ENCODE assay signal across 19 cellular contexts in genomic region chr2:15979051-15979758, GRCh38. TPM values are rescaled to one million over a fixed set of nuclear protein-coding genes. Genes with fewer than 3 reads are reported as not detected.
DNase-seq lines count a peak whose midpoint lies in the region; ATAC-seq and TF ChIP-seq lines count a peak whose summit lies in the region.
"Had no signal": no experiment of that assay in that cellular context is flagged by ENCODE, and none has a peak within 500 bp of the region (broad histone marks: within the 10 kb centered on the region; RNA-seq: fewer than 3 reads in every experiment).

No MANE protein-coding gene starts in this region.

- DNase-seq in BE2C, result peak; percentile 98
- no peak for DNase-seq in NT2/D1 (ENCODE audit: low read depth, low spot score)
- peak; percentile 47 for DNase-seq in endodermal cell
- no peak for DNase-seq in neural crest cell (ENCODE audit: low read depth, low spot score)
- no peak for DNase-seq in activated T-cell treated with anti-CD3 and anti-CD28 coated beads, Interleukin-2, amount 50 U/mL, for 24 hours
- DNase-seq in left colon, result no peak
- no peak for DNase-seq in posterior vena cava (ENCODE audit: low spot score)
- no peak for DNase-seq in mesothelial cell of epicardium (ENCODE audit: low spot score in 2 of 2, unreplicated experiment in 2 of 2)
- DNase-seq: AML-193; CD4-positive, alpha-beta memory T cell; DMS79 treated with DMSO at 0.1 percent for 48 hours; GF-D8; HCEC 1CT had no signal

- H3K9me3 Mint-ChIP-seq in endodermal cell, result no peaks in the 10 kb centered on the region
- H3K9me3 Mint-ChIP-seq in neural crest cell, result no peaks in the 10 kb centered on the region
- H3K9me3 Mint-ChIP-seq in activated T-cell treated with anti-CD3 and anti-CD28 coated beads, Interleukin-2, amount 50 U/mL, for 24 hours, result no peaks in the 10 kb centered on the region
- no peaks in the 10 kb centered on the region for H3K9me3 Mint-ChIP-seq in mesothelial cell of epicardium
- H3K9me3 Mint-ChIP-seq: CD14-positive monocyte had no signal

- H3K27ac ChIP-seq in endodermal cell (ENCODE audit: low read depth, low read length), result no peak overlapping the region
- H3K27ac ChIP-seq: 22Rv1, A549, BLaER1 had no signal

- H3K27me3 Mint-ChIP-seq in endodermal cell (ENCODE audit: insufficient read depth) (no peaks in the 10 kb centered on the region), neural crest cell (ENCODE audit: low read depth) (no peaks in the 10 kb centered on the region), mesothelial cell of epicardium (ENCODE audit: low read depth) (no peaks in the 10 kb centered on the region)
- H3K27me3 Mint-ChIP-seq in activated T-cell treated with anti-CD3 and anti-CD28 coated beads, Interleukin-2, amount 50 U/mL, for 24 hours, result no peaks in the 10 kb centered on the region
- H3K27me3 Mint-ChIP-seq: CD4-positive, alpha-beta memory T cell had no signal

- H3K4me3 ChIP-seq in BE2C (ENCODE audit: low read depth, low read length), result no peak overlapping the region
- H3K4me3 ChIP-seq in NT2/D1 (ENCODE audit: insufficient read length, low read depth), result no peak overlapping the region
- H3K4me3 ChIP-seq in endodermal cell (ENCODE audit: low read length), result no peak overlapping the region
- H3K4me3 ChIP-seq: A549, BLaER1 had no signal

- H3K27me3 ChIP-seq in BE2C (no peaks in the 10 kb centered on the region; the same call in 1 of the 2 replicates), NT2/D1 (ENCODE audit: insufficient read depth, insufficient read length) (no peaks in the 10 kb centered on the region), endodermal cell (ENCODE audit: control insufficient read depth, insufficient read depth, low read length, poor library complexity, severe bottlenecking) (no peaks in the 10 kb centered on the region)
- H3K27me3 ChIP-seq: BLaER1 had no signal

- H3K4me1 Mint-ChIP-seq in endodermal cell, result peaks cover 35% of the 10 kb centered on the region
- H3K4me1 Mint-ChIP-seq in neural crest cell, result peaks cover 72% of the 10 kb centered on the region
- no peaks in the 10 kb centered on the region for H3K4me1 Mint-ChIP-seq in activated T-cell treated with anti-CD3 and anti-CD28 coated beads, Interleukin-2, amount 50 U/mL, for 24 hours (ENCODE audit: low read depth)
- peaks cover 28% of the 10 kb centered on the region for H3K4me1 Mint-ChIP-seq in mesothelial cell of epicardium
- H3K4me1 Mint-ChIP-seq: CD14-positive monocyte had no signal

- H3K36me3 Mint-ChIP-seq in endodermal cell (ENCODE audit: low read depth) (no peaks in the 10 kb centered on the region), neural crest cell (ENCODE audit: low read depth) (no peaks in the 10 kb centered on the region), mesothelial cell of epicardium (no peaks in the 10 kb centered on the region)
- H3K36me3 Mint-ChIP-seq in activated T-cell treated with anti-CD3 and anti-CD28 coated beads, Interleukin-2, amount 50 U/mL, for 24 hours (ENCODE audit: low read depth), result no peaks in the 10 kb centered on the region
- H3K36me3 Mint-ChIP-seq: CD14-positive monocyte; CD4-positive, alpha-beta memory T cell had no signal

- H3K9ac ChIP-seq in NT2/D1 (ENCODE audit: insufficient read length, low read depth) (peak overlapping the region; percentile 0), endodermal cell (ENCODE audit: extremely low read depth, low read length, poor library complexity, severe bottlenecking) (no peak overlapping the region)
- H3K9ac ChIP-seq: BLaER1 had no signal

- H3K4me1 ChIP-seq in BE2C (peaks cover 28% of the 10 kb centered on the region), NT2/D1 (ENCODE audit: insufficient read depth, insufficient read length) (peaks cover 2% of the 10 kb centered on the region), endodermal cell (ENCODE audit: control insufficient read depth, insufficient read depth, low read length) (peaks cover 4% of the 10 kb centered on the region)
- H3K4me1 ChIP-seq: A549 had no signal

- no peak for TF ChIP-seq CTCF in BE2C (IDR thresholded peaks at IDR 0.05; ENCODE audit: low read depth, low read length)
- TF ChIP-seq CTCF in endodermal cell (conservative IDR thresholded peaks at IDR 0.05), result no peak
- TF ChIP-seq CTCF in neural crest cell (conservative IDR thresholded peaks at IDR 0.05), result no peak
- no peak for TF ChIP-seq CTCF in mesothelial cell of epicardium (IDR thresholded peaks at IDR 0.05; ENCODE audit: unreplicated experiment)

- WGBS in endodermal cell (ENCODE audit: insufficient coverage in 1 of 2, insufficient read length in 1 of 2), 2 experiments, result 63 to 89% methylated on average over 4 to 9 of the region's 9 CpGs

- H3K9me3 ChIP-seq in BE2C, result peaks cover 16% of the 10 kb centered on the region
- peaks cover 10% of the 10 kb centered on the region; the same call in 1 of the 2 replicates for H3K9me3 ChIP-seq in NT2/D1 (ENCODE audit: insufficient read depth, low read length)
- no peaks in the 10 kb centered on the region for H3K9me3 ChIP-seq in endodermal cell (ENCODE audit: control insufficient read depth, low read length)
- H3K9me3 ChIP-seq: A549, BLaER1 had no signal

- intact Hi-C loops in left colon (cut with DNase I, micrococcal nuclease), result no loop called here
- intact Hi-C loops in posterior vena cava (cut with DNase I), result no loop called here

- H3K4me3 Mint-ChIP-seq in endodermal cell, result no peak overlapping the region
- no peak overlapping the region for H3K4me3 Mint-ChIP-seq in neural crest cell
- no peak overlapping the region for H3K4me3 Mint-ChIP-seq in activated T-cell treated with anti-CD3 and anti-CD28 coated beads, Interleukin-2, amount 50 U/mL, for 24 hours
- no peak overlapping the region for H3K4me3 Mint-ChIP-seq in mesothelial cell of epicardium
- H3K4me3 Mint-ChIP-seq: CD14-positive monocyte; CD4-positive, alpha-beta memory T cell had no signal

- ATAC-seq in left colon, result no peak
- ATAC-seq: A549 had no signal

- no peaks in the 10 kb centered on the region for H3K36me3 ChIP-seq in BE2C
- no peaks in the 10 kb centered on the region for H3K36me3 ChIP-seq in NT2/D1 (ENCODE audit: insufficient read depth, insufficient read length, low read length)
- H3K36me3 ChIP-seq in endodermal cell (ENCODE audit: control insufficient read depth, insufficient read depth, low read length), result no peaks in the 10 kb centered on the region
- H3K36me3 ChIP-seq: BLaER1 had no signal

- H3K27ac Mint-ChIP-seq in endodermal cell (peak overlapping the region; percentile 66), neural crest cell (ENCODE audit: unreplicated experiment) (peak overlapping the region; percentile 96), mesothelial cell of epicardium (no peak overlapping the region)
- H3K27ac Mint-ChIP-seq in activated T-cell treated with anti-CD3 and anti-CD28 coated beads, Interleukin-2, amount 50 U/mL, for 24 hours, result no peak overlapping the region
- H3K27ac Mint-ChIP-seq: CD4-positive, alpha-beta memory T cell had no signal

RNA-seq across cellular contexts. Expression of gene MYCN, which starts 38.9 kb away (rescaled TPM):
- 1,296 TPM for polyA plus RNA-seq in BE2C (2012; ENCODE audit: insufficient read depth, insufficient read length, low read depth)
- total RNA-seq in endodermal cell (10 to 100 TPM; 36.8 to 52.3 TPM), neural crest cell (144 and 149 TPM in 2 replicates), left colon (1 to 10 TPM in 1 of 2 donors, under 1 TPM in 1; 0.76 to 2.3 TPM), posterior vena cava (1 to 10 TPM in 1 of 2 donors, under 1 TPM in 1; 0.88 to 1.1 TPM), mesothelial cell of epicardium (69.1 to 79.4 TPM (median 72.5 TPM) in 3 replicates)
- polyA plus RNA-seq in endodermal cell (2013, experiment 1 of 2), result 75.7 TPM
- polyA plus RNA-seq in endodermal cell (2013, experiment 2 of 2), result 74.7 TPM
- total RNA-seq: H4, HT-29 had no signal
- polyA plus RNA-seq: A549; CD14-positive monocyte; CD4-positive, alpha-beta memory T cell had no signal

Comparison
In these comparisons a context has a peak if more than half of its experiments do, and no peak if none do; other contexts are left out.
1. DNase-seq: peak in BE2C (single experiment) and endodermal cell (single experiment); none in NT2/D1 (single experiment), neural crest cell (single experiment), activated T-cell treated with anti-CD3 and anti-CD28 coated beads, Interleukin-2, amount 50 U/mL, for 24 hours (single experiment), left colon (0 of 2), posterior vena cava (single experiment) and mesothelial cell of epicardium (0 of 2).
2. H3K27ac Mint-ChIP-seq: peak in endodermal cell (single experiment) and neural crest cell (single experiment); none in activated T-cell treated with anti-CD3 and anti-CD28 coated beads, Interleukin-2, amount 50 U/mL, for 24 hours (single experiment) and mesothelial cell of epicardium (single experiment).
3. RNA of gene MYCN, which starts 38.9 kb away (total RNA-seq): 144 to 149 TPM in neural crest cell, 69.1 to 79.4 TPM in mesothelial cell of epicardium and 36.8 to 52.3 TPM in endodermal cell; 0.76 to 2.3 TPM in left colon and 0.88 to 1.1 TPM in posterior vena cava; every median in the first group is over 10 times any median in the second.